In genomic region chr4:47466061-47466785, GRCh38 we compare ENCODE assay signal across 18 cellular contexts. TPM values are rescaled to one million over a fixed set of nuclear protein-coding genes. Genes with fewer than 3 reads are reported as not detected.
DNase-seq lines count a peak whose midpoint lies in the region; ATAC-seq and TF ChIP-seq lines count a peak whose summit lies in the region.
"Had no signal": no experiment of that assay in that cellular context is flagged by ENCODE, and none has a peak within 500 bp of the region (broad histone marks: within the 10 kb centered on the region; RNA-seq: fewer than 3 reads in every experiment).

No MANE protein-coding gene starts in this region.

- no TSS peak for BruUV-seq in OCI-LY7 (replicated peaks; lab: Mats Ljungman, UMichigan)

- H3K4me3 ChIP-seq in DND-41 (ENCODE audit: low read depth in 1 of 2, low read length in 2 of 2) (no peak overlapping the region), OCI-LY7 (ENCODE audit: low read depth, low read length, poor library complexity, severe bottlenecking) (no peak overlapping the region)
- H3K4me3 ChIP-seq: MG63 had no signal

- no peak overlapping the region for H3K4me2 ChIP-seq in DND-41 (ENCODE audit: insufficient read depth, low read length)
- H3K4me2 ChIP-seq in OCI-LY7 (ENCODE audit: low read length), result peak overlapping the region; percentile 77; the same call in 1 of the 2 replicates

- CTCF ChIA-PET in OCI-LY7 (lab: Charles Lee; ENCODE audit: unreplicated experiment), result no interaction called here

- 0 out of 2 replicates have a peak overlapping the region, but pooled peaks have one; percentile 36 for H2AFZ ChIP-seq in DND-41 (ENCODE audit: low read depth, low read length)
- H2AFZ ChIP-seq in OCI-LY7 (ENCODE audit: low read length), result peak overlapping the region; percentile 93

- ATAC-seq in DND-41 (ENCODE audit: insufficient read depth, low read depth) (no peak), GM18873 (IDR thresholded peaks at IDR 0.05; ENCODE audit: low FRiP score, unreplicated experiment) (no peak), GM18868 (IDR thresholded peaks at IDR 0.05; ENCODE audit: unreplicated experiment) (no peak)

- H4K20me1 ChIP-seq in DND-41 (ENCODE audit: insufficient read depth, low read length), result no peaks in the 10 kb centered on the region
- H4K20me1 ChIP-seq in OCI-LY7 (ENCODE audit: insufficient read depth, low read length), result no peaks in the 10 kb centered on the region

- H3K36me3 ChIP-seq in DND-41 (ENCODE audit: insufficient read depth, low read length), result no peaks in the 10 kb centered on the region
- H3K36me3 ChIP-seq in OCI-LY7 (ENCODE audit: insufficient read depth, low read length), result no peaks in the 10 kb centered on the region
- H3K36me3 ChIP-seq: MG63 had no signal

- H3K4me1 ChIP-seq in DND-41 (ENCODE audit: insufficient read depth, low read length), result peaks cover 26% of the 10 kb centered on the region
- peaks cover 45% of the 10 kb centered on the region for H3K4me1 ChIP-seq in OCI-LY7 (ENCODE audit: insufficient read depth, low read length, poor library complexity, severe bottlenecking)

- no peaks in the 10 kb centered on the region for H3K9me2 ChIP-seq in OCI-LY7 (ENCODE audit: insufficient read depth, low read length)

- TF ChIP-seq CTCF in DND-41 (IDR thresholded peaks at IDR 0.05; ENCODE audit: borderline replicate concordance, extremely low read depth, low read length, poor library complexity, severe bottlenecking) (no peak), OCI-LY7 (conservative IDR thresholded peaks at IDR 0.05; ENCODE audit: low read length) (no peak)

- intact Hi-C loops in OCI-LY7 (cut with micrococcal nuclease; ENCODE audit: unreplicated experiment), result no loop called here

- no peak overlapping the region for H3K9ac ChIP-seq in DND-41 (ENCODE audit: low read depth, low read length)

- no peaks in the 10 kb centered on the region for H3K27me3 ChIP-seq in DND-41 (ENCODE audit: insufficient read depth, low read length, poor library complexity)
- H3K27me3 ChIP-seq: MG63 had no signal

- H3K79me2 ChIP-seq in DND-41 (ENCODE audit: insufficient read depth, low read length) (peaks cover 20% of the 10 kb centered on the region), OCI-LY7 (ENCODE audit: insufficient read depth, low read depth, low read length) (peaks cover 14% of the 10 kb centered on the region)

- DNase-seq in DND-41 (no peak), OCI-LY7 (ENCODE audit: low spot score) (no peak), kidney tubule cell (ENCODE audit: low spot score) (peak; percentile 77), renal cortical epithelial cell (ENCODE audit: low read depth) (peak; percentile 90), NCI-H748 treated with DMSO at 0.1 percent for 48 hours (lab: John Stamatoyannopoulos, UW) (no peak)
- DNase-seq: Caco-2; CD4-positive, alpha-beta T cell; MG63; NCI-H1048; NCI-H1436 treated with DMSO at 0.1 percent for 48 hours; NCI-H2029; NCI-H2171; NCI-H526 treated with DMSO at 0.1 percent for 48 hours; NK-92 treated with Interleukin-12 subunit alpha and Interleukin-12 subunit beta, amount 100 ng/mL, for 24 hours; OCI-M1; Right ventricle myocardium superior had no signal

- H3K27ac ChIP-seq in DND-41 (ENCODE audit: low read length) (no peak overlapping the region), OCI-LY7 (ENCODE audit: low read depth, low read length, poor library complexity, severe bottlenecking) (peak overlapping the region; percentile 81)

- no peaks in the 10 kb centered on the region for H3K9me3 ChIP-seq in DND-41 (ENCODE audit: insufficient read depth, low read length, severe bottlenecking)
- no peaks in the 10 kb centered on the region for H3K9me3 ChIP-seq in OCI-LY7 (ENCODE audit: low read length)
- H3K9me3 ChIP-seq: Caco-2, MG63 had no signal

- POLR2A ChIA-PET in OCI-LY7 (lab: Charles Lee), result interaction anchor here (0.6 to 10.3 kb wide), 5 partner anchors 8 to 131 kb away, joined by 3 to 140 read pairs (median 3); partner anchors contain the start of gene ATP10D

RNA-seq across cellular contexts. Expression of gene COMMD8, which starts 2.7 kb away (rescaled TPM):
- 25.8 and 29.1 TPM in 2 replicates for total RNA-seq in OCI-LY7 (2014; rRNA removed; shearing (Covaris generic))
- total RNA-seq in OCI-LY7 (2022), result 37.2 and 38.7 TPM in 2 replicates
- 56.8 and 78.8 TPM in 2 replicates for total RNA-seq in renal cortical epithelial cell

RNA-seq across cellular contexts. Expression of gene ATP10D, which starts 18.9 kb away (rescaled TPM):
- 6.2 and 11.7 TPM in 2 replicates for total RNA-seq in OCI-LY7 (2014; rRNA removed; shearing (Covaris generic))
- total RNA-seq in OCI-LY7 (2022) (19.1 and 20.2 TPM in 2 replicates), renal cortical epithelial cell (76.8 and 137 TPM in 2 replicates)

Comparison
In these comparisons a context has a peak if more than half of its experiments do, and no peak if none do; other contexts are left out.
1. DNase-seq: peak in kidney tubule cell (single experiment) and renal cortical epithelial cell (single experiment); none in DND-41 (single experiment), OCI-LY7 (single experiment) and NCI-H748 treated with DMSO at 0.1 percent for 48 hours (single experiment).